Comparison of ENCODE assay signal across 1 cellular context in genomic region chr2:219851801-219852481, GRCh38.
TF ChIP-seq lines count a peak whose summit lies in the region.

No MANE protein-coding gene starts in this region.

TF ChIP-seq in HEK293, 187 proteins besides CTCF, POLR2A, EP300 and RAD21 (continued from another document):
- TF ChIP-seq ZNF518A (tag by site-specific recombination; conservative IDR thresholded peaks at IDR 0.05; ENCODE audit: low read depth), result no peak
- TF ChIP-seq ZNF585B (tag by site-specific recombination; IDR thresholded peaks at IDR 0.05), result no peak
- TF ChIP-seq HOXA7 (CRISPR knock-in tag; IDR thresholded peaks at IDR 0.05; ENCODE audit: borderline replicate concordance), result no peak
- no peak for TF ChIP-seq MEIS1 (CRISPR knock-in tag; IDR thresholded peaks at IDR 0.05; ENCODE audit: borderline replicate concordance)
- TF ChIP-seq ZXDB (tag by site-specific recombination; IDR thresholded peaks at IDR 0.05), result no peak
- peak; percentile 20; the same call in 1 of the 2 replicates for TF ChIP-seq ZNF362 (tag by site-specific recombination; IDR thresholded peaks at IDR 0.05)
- no peak for TF ChIP-seq ZNF266 (tag by site-specific recombination; IDR thresholded peaks at IDR 0.05; ENCODE audit: low read depth)
- TF ChIP-seq ZNF776 (tag by site-specific recombination; IDR thresholded peaks at IDR 0.05; ENCODE audit: borderline replicate concordance), result no peak
- TF ChIP-seq ZNF473 (tag by site-specific recombination; IDR thresholded peaks at IDR 0.05), result no peak
- TF ChIP-seq ZNF19 (tag by site-specific recombination; IDR thresholded peaks at IDR 0.05; ENCODE audit: low read depth), result no peak
- no peak for TF ChIP-seq GLI4 (tag by site-specific recombination; IDR thresholded peaks at IDR 0.05)
